Comparison of ENCODE assay signal across 2 cellular contexts in the genomic region with DNA sequence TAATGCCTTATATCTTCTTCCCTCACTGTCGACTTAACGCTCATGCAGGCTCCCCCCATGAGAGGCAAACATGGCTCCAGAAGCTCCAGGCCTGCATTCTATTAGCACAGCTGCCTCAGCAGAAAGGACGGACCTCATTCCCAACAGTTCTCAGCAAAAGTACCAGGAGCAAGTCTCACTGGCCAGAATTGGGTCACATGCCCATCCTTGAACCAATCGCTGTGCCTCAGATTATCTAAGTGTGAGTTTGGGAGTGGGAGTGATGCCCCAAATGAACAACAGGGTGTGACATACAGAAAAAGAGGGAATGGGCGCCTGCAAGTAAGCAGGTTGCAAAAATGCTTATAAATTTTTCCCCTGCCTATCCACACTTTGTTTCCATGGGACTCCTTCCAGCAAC.
A peak's percentile ranks its signal among the peaks of the same experiment; 100 is the strongest.
TF ChIP-seq lines count a peak whose summit lies in the region.

No MANE protein-coding gene starts in this region.

TF ChIP-seq in IMR-90, 13 proteins besides CTCF, POLR2A, EP300 and RAD21:
- TF ChIP-seq MXI1 (IDR thresholded peaks at IDR 0.05; ENCODE audit: borderline replicate concordance, low read depth, low read length), result no peak
- TF ChIP-seq, protein P1, sequence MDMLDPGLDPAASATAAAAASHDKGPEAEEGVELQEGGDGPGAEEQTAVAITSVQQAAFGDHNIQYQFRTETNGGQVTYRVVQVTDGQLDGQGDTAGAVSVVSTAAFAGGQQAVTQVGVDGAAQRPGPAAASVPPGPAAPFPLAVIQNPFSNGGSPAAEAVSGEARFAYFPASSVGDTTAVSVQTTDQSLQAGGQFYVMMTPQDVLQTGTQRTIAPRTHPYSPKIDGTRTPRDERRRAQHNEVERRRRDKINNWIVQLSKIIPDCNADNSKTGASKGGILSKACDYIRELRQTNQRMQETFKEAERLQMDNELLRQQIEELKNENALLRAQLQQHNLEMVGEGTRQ (IDR thresholded peaks at IDR 0.05; ENCODE audit: low read depth, low read length), result 0 out of 2 replicates have a peak, but pooled peaks have one; percentile 34

TF ChIP-seq in K562, 482 proteins besides CTCF, POLR2A, EP300 and RAD21:
- TF ChIP-seq TBP (optimal IDR thresholded peaks at IDR 0.05; ENCODE audit: low read depth, low read length) (peak; percentile 30), KDM4B (IDR thresholded peaks at IDR 0.05; ENCODE audit: borderline replicate concordance in 2 of 2, low read depth in 1 of 2) (no peak), HNRNPUL1 (IDR thresholded peaks at IDR 0.05; ENCODE audit: low read length) (no peak), HLTF (IDR thresholded peaks at IDR 0.05) (no peak), MBD2 (IDR thresholded peaks at IDR 0.05; ENCODE audit: borderline replicate concordance, low read depth) (no peak), RAD51 (IDR thresholded peaks at IDR 0.05; ENCODE audit: borderline replicate concordance, low read depth) (peak; percentile 78)
- TF ChIP-seq, protein P2, sequence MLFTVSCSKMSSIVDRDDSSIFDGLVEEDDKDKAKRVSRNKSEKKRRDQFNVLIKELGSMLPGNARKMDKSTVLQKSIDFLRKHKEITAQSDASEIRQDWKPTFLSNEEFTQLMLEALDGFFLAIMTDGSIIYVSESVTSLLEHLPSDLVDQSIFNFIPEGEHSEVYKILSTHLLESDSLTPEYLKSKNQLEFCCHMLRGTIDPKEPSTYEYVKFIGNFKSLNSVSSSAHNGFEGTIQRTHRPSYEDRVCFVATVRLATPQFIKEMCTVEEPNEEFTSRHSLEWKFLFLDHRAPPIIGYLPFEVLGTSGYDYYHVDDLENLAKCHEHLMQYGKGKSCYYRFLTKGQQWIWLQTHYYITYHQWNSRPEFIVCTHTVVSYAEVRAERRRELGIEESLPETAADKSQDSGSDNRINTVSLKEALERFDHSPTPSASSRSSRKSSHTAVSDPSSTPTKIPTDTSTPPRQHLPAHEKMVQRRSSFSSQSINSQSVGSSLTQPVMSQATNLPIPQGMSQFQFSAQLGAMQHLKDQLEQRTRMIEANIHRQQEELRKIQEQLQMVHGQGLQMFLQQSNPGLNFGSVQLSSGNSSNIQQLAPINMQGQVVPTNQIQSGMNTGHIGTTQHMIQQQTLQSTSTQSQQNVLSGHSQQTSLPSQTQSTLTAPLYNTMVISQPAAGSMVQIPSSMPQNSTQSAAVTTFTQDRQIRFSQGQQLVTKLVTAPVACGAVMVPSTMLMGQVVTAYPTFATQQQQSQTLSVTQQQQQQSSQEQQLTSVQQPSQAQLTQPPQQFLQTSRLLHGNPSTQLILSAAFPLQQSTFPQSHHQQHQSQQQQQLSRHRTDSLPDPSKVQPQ (CRISPR knock-in tag; IDR thresholded peaks at IDR 0.05; ENCODE audit: borderline replicate concordance), result no peak
- TF ChIP-seq, protein P3, sequence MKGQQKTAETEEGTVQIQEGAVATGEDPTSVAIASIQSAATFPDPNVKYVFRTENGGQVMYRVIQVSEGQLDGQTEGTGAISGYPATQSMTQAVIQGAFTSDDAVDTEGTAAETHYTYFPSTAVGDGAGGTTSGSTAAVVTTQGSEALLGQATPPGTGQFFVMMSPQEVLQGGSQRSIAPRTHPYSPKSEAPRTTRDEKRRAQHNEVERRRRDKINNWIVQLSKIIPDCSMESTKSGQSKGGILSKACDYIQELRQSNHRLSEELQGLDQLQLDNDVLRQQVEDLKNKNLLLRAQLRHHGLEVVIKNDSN (CRISPR knock-in tag; IDR thresholded peaks at IDR 0.05), result peak; percentile 89
- TF ChIP-seq, protein P1 (CRISPR knock-in tag; IDR thresholded peaks at IDR 0.05), result peak; percentile 89
- TF ChIP-seq, protein P4, sequence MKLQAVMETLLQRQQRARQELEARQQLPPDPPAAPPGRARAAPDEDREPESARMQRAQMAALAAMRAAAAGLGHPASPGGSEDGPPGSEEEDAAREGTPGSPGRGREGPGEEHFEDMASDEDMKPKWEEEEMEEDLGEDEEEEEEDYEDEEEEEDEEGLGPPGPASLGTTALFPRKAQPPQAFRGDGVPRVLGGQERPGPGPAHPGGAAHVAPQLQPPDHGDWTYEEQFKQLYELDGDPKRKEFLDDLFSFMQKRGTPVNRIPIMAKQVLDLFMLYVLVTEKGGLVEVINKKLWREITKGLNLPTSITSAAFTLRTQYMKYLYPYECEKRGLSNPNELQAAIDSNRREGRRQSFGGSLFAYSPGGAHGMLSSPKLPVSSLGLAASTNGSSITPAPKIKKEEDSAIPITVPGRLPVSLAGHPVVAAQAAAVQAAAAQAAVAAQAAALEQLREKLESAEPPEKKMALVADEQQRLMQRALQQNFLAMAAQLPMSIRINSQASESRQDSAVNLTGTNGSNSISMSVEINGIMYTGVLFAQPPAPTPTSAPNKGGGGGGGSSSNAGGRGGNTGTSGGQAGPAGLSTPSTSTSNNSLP (IDR thresholded peaks at IDR 0.05; ENCODE audit: borderline replicate concordance, low read depth, low read length), result no peak
- TF ChIP-seq, protein P5, sequence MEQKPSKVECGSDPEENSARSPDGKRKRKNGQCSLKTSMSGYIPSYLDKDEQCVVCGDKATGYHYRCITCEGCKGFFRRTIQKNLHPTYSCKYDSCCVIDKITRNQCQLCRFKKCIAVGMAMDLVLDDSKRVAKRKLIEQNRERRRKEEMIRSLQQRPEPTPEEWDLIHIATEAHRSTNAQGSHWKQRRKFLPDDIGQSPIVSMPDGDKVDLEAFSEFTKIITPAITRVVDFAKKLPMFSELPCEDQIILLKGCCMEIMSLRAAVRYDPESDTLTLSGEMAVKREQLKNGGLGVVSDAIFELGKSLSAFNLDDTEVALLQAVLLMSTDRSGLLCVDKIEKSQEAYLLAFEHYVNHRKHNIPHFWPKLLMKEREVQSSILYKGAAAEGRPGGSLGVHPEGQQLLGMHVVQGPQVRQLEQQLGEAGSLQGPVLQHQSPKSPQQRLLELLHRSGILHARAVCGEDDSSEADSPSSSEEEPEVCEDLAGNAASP (IDR thresholded peaks at IDR 0.05), result no peak
